In the genomic region with DNA sequence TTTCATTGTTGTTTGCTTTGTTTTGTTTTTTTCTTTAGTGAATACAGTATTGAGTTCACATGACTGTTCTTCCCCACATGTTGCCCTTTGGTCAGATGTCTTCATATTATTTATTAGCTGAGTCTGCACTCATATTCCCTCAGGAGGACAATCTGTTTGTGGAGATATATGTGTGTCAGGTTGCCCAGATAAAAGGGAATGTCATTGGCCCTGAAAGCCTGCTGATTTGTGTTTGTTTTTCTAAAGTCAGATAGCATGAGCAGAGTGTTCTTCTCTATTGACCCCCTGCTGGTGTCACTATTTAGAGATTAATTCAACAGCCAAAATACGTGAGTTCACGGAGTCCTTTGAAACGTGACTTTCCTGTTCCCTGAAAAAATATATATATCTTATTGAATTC, we compare ENCODE assay signal across 26 cellular contexts.
DNase-seq lines count a peak whose midpoint lies in the region; TF ChIP-seq lines count a peak whose summit lies in the region.
"Had no signal": no experiment of that assay in that cellular context is flagged by ENCODE, and none has a peak within 500 bp of the region (broad histone marks: within the 10 kb centered on the region; RNA-seq: fewer than 3 reads in every experiment).

No MANE protein-coding gene starts in this region.

- H3K9me3 ChIP-seq in hepatocyte (ENCODE audit: low read depth) = no peaks in the 10 kb centered on the region
- H3K9me3 ChIP-seq in prostate gland = no peaks in the 10 kb centered on the region
- no peaks in the 10 kb centered on the region for H3K9me3 ChIP-seq in CD8-positive, alpha-beta memory T cell (ENCODE audit: low read length)
- H3K9me3 ChIP-seq: SJCRH30 had no signal

- H2AFZ ChIP-seq in hepatocyte = no peak overlapping the region

- TF ChIP-seq CTCF in hepatocyte (IDR thresholded peaks at IDR 0.05; ENCODE audit: poor library complexity) (no peak), prostate gland (IDR thresholded peaks at IDR 0.05) (no peak)

- CTCF ChIA-PET in CD8-positive, alpha-beta memory T cell (lab: Charles Lee) = no interaction called here

- no peak for TF ChIP-seq POLR2A in prostate gland (IDR thresholded peaks at IDR 0.05)

- peak overlapping the region; percentile 14 for H3K4me2 ChIP-seq in hepatocyte
- H3K4me2 ChIP-seq: KMS-11 had no signal

- intact Hi-C loops in prostate gland (cut with DNase I) = no loop called here

- H3K27ac ChIP-seq in hepatocyte (peak overlapping the region; percentile 73), prostate gland (peak overlapping the region in 1 of 2 donors; percentile 31)
- no peak overlapping the region for H3K27ac ChIP-seq in CD8-positive, alpha-beta memory T cell (ENCODE audit: low read depth, low read length)
- H3K27ac ChIP-seq: KMS-11, SJCRH30 had no signal

- no peak overlapping the region for H3K4me3 Mint-ChIP-seq in CD8-positive, alpha-beta memory T cell
- H3K4me3 Mint-ChIP-seq: activated B cell treated with CpG ODN at 0.5 μM for 24 hours; natural killer cell treated with Interleukin-12 subunit alpha and Interleukin-12 subunit beta and Interleukin-15 and Interleukin-18, amount 100 ng/mL, for 72 hours; T-helper 1 cell treated with Interleukin-12 subunit alpha and Interleukin-12 subunit beta and Interleukin-4 antibody, amounts not matched to agents 30 μg/mL and 1 μg/mL, for 36 hours had no signal

- H3K36me3 ChIP-seq in hepatocyte (replicated peaks; ENCODE audit: insufficient read depth, low read depth) (no peaks in the 10 kb centered on the region), prostate gland (no peaks in the 10 kb centered on the region)
- no peaks in the 10 kb centered on the region for H3K36me3 ChIP-seq in CD8-positive, alpha-beta memory T cell (ENCODE audit: insufficient read depth, low read length)
- H3K36me3 ChIP-seq: SJCRH30 had no signal

- 45% methylated on average over 3 of the region's 3 CpGs for WGBS in hepatocyte (ENCODE audit: low lambda C conversion rate, missing lambda C conversion rate)
- 35% methylated on average over 3 of the region's 3 CpGs for WGBS in prostate gland

- no peaks in the 10 kb centered on the region for H3K9me3 Mint-ChIP-seq in CD8-positive, alpha-beta memory T cell
- H3K9me3 Mint-ChIP-seq: T-helper 1 cell treated with Interleukin-12 subunit alpha and Interleukin-12 subunit beta and Interleukin-4 antibody, amounts not matched to agents 30 μg/mL and 1 μg/mL, for 36 hours had no signal

- POLR2A ChIA-PET in CD8-positive, alpha-beta memory T cell (lab: Charles Lee) = no interaction called here

- no peaks in the 10 kb centered on the region for H3K4me1 Mint-ChIP-seq in CD8-positive, alpha-beta memory T cell
- H3K4me1 Mint-ChIP-seq: activated B cell treated with CpG ODN at 0.5 μM for 24 hours had no signal

- no peaks in the 10 kb centered on the region for H3K9me2 ChIP-seq in hepatocyte (replicated peaks; ENCODE audit: insufficient read depth)

- H3K4me3 ChIP-seq in hepatocyte (no peak overlapping the region), prostate gland (no peak overlapping the region)
- no peak overlapping the region for H3K4me3 ChIP-seq in CD8-positive, alpha-beta memory T cell (ENCODE audit: low read length)
- H3K4me3 ChIP-seq: SJCRH30 had no signal

- no peaks in the 10 kb centered on the region for H3K36me3 Mint-ChIP-seq in CD8-positive, alpha-beta memory T cell
- H3K36me3 Mint-ChIP-seq: natural killer cell treated with Interleukin-12 subunit alpha and Interleukin-12 subunit beta and Interleukin-15 and Interleukin-18, amount 100 ng/mL, for 72 hours had no signal

- no peaks in the 10 kb centered on the region for H3K79me2 ChIP-seq in hepatocyte

- no peaks in the 10 kb centered on the region for H3K27me3 Mint-ChIP-seq in CD8-positive, alpha-beta memory T cell
- H3K27me3 Mint-ChIP-seq: activated B cell treated with CpG ODN at 0.5 μM for 24 hours; natural killer cell treated with Interleukin-12 subunit alpha and Interleukin-12 subunit beta and Interleukin-15 and Interleukin-18, amount 100 ng/mL, for 72 hours had no signal

- DNase-seq in DMS53 (lab: John Stamatoyannopoulos, UW) (peak; percentile 29), DMS53 treated with DMSO at 0.1 percent for 48 hours (lab: John Stamatoyannopoulos, UW; ENCODE audit: unreplicated experiment) (no peak), NCI-H748 (lab: John Stamatoyannopoulos, UW; ENCODE audit: unreplicated experiment) (peak; percentile 46), hepatocyte (ENCODE audit: low spot score) (peak; percentile 8), prostate gland (ENCODE audit: low spot score) (peak; percentile 5), activated gamma-delta T cell (lab: John Stamatoyannopoulos, UW) (no peak), occipital lobe (lab: John Stamatoyannopoulos, UW) (no peak)
- DNase-seq in CD8-positive, alpha-beta memory T cell = no peak
- DNase-seq: 8988T; activated B cell treated with CpG ODN at 0.5 μM for 24 hours; activated CD4-positive, alpha-beta T cell treated with anti-CD3 and anti-CD28 coated beads, Interleukin-2, amount 50 U/mL, for 48 hours; activated naive CD4-positive, alpha-beta T cell; activated T-cell treated with anti-CD3 and anti-CD28 coated beads for 4 hours; anterior cingulate cortex; cerebellar nuclear complex; effector CD4-positive, alpha-beta T cell; H7; midbrain; NCI-H1092; PC-3; retina; SJCRH30; stimulated activated CD8-positive, alpha-beta memory T cell treated with anti-CD3 and anti-CD28 coated beads, Interleukin-4, amount 100 ng/mL, for 48 hours had no signal

- H4K20me1 ChIP-seq in hepatocyte (ENCODE audit: insufficient read depth, poor library complexity, severe bottlenecking) = no peaks in the 10 kb centered on the region

- H3K27me3 ChIP-seq in hepatocyte = no peaks in the 10 kb centered on the region
- H3K27me3 ChIP-seq in prostate gland (replicated peaks; ENCODE audit: insufficient read depth) = no peaks in the 10 kb centered on the region
- no peaks in the 10 kb centered on the region for H3K27me3 ChIP-seq in CD8-positive, alpha-beta memory T cell (ENCODE audit: insufficient read depth, low read length, poor library complexity, severe bottlenecking)
- H3K27me3 ChIP-seq: SJCRH30 had no signal

- H3K4me1 ChIP-seq in hepatocyte (ENCODE audit: insufficient read depth) (no peaks in the 10 kb centered on the region), prostate gland (replicated peaks) (no peaks in the 10 kb centered on the region)
- H3K4me1 ChIP-seq in CD8-positive, alpha-beta memory T cell (ENCODE audit: insufficient read depth, low read length) = no peaks in the 10 kb centered on the region
- H3K4me1 ChIP-seq: SJCRH30 had no signal

- H3K27ac Mint-ChIP-seq in CD8-positive, alpha-beta memory T cell = no peak overlapping the region
- H3K27ac Mint-ChIP-seq: activated B cell treated with CpG ODN at 0.5 μM for 24 hours; natural killer cell treated with Interleukin-12 subunit alpha and Interleukin-12 subunit beta and Interleukin-15 and Interleukin-18, amount 100 ng/mL, for 72 hours; T-helper 1 cell treated with Interleukin-12 subunit alpha and Interleukin-12 subunit beta and Interleukin-4 antibody, amounts not matched to agents 30 μg/mL and 1 μg/mL, for 36 hours had no signal

Comparison
In these comparisons a context has a peak if more than half of its experiments do, and no peak if none do; other contexts are left out.
1. DNase-seq: peak in DMS53 (single experiment), NCI-H748 (single experiment), hepatocyte (single experiment) and prostate gland (single experiment); none in DMS53 treated with DMSO at 0.1 percent for 48 hours (single experiment), CD8-positive, alpha-beta memory T cell (0 of 5), activated gamma-delta T cell (single experiment) and occipital lobe (single experiment).